ENCODE assay signal across 8 cellular contexts in the genomic region with DNA sequence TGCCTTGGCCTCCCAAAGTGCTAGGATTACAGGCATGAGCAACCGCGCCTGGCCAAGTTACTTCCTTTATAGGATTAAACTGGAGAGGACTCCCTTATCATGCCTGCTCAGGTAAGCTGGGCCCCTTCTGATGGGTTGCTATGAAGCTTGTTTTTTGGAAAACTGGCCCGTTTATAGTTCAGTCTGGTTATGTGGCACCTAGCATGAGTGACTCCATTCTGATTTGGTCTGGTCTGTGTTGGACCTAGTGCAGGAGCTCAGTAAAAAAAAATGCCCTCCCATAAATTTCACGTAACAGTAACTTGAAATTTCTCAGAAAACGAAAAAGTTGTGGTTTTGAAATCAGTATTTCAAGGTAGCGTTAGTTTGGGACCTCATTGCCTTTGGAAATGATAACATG.
"Had no signal": no experiment of that assay in that cellular context is flagged by ENCODE, and none has a peak within 500 bp of the region (broad histone marks: within the 10 kb centered on the region; RNA-seq: fewer than 3 reads in every experiment).

No MANE protein-coding gene starts in this region.

- H3K4me2 ChIP-seq: GM23338 had no signal

- H3K4me3 ChIP-seq: GM23338 had no signal

- ATAC-seq: GM23338, HepG2 had no signal

- H2AFZ ChIP-seq: GM23338 had no signal

- H3K9me3 Mint-ChIP-seq: GM23338, H9 had no signal

- DNase-seq: H9, HCEC 1CT, KG1 had no signal

- H3K27ac Mint-ChIP-seq: GM23338, H9, IgD-negative memory B cell had no signal

- H3K4me1 Mint-ChIP-seq: IgD-negative memory B cell had no signal

- H3K27me3 Mint-ChIP-seq: IgD-negative memory B cell had no signal

- FAIRE-seq: H1, H54, HepG2 had no signal

- H3K4me3 Mint-ChIP-seq: GM23338, H9, IgD-negative memory B cell had no signal
